ENCODE assay signal across 8 cellular contexts in the genomic region with DNA sequence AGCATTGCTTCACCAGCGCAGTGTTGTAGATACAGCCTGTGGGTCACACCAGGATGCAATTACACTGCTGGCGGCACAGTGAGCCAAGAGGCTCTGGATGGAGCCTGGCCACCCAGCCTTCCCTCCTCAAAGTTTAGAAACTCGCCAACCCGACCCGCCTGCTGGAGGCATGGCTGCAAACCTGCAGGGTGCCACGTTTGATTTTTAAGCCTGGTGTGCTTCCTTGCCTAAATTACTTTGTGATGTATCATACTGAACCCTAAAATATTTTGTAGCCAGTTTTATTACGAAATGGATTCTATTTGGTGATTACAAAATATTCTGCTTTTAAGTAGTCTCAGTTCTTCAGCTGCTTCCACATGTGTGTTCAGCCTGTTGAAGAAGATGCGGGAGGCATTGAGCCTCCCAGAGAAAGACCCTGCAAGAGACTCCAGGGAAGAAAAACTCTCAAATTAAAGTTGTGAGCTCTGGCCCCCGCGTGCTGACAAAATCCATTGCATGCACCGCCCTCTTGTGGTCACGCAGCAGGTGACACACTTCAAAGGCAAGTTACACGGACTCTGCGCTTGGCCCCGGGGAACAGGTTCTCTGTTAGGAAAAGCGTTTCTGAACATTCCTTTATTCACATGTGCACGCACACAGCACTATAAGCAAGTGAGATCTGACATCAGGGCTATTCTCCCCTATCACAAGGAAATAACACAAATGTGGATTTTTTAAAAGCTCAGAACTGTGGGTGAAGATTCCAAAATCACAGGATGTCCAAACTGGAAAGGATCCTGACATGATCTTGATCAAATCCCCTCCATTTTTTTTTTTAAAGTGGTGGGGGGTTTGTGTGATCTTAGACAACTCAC.
A peak's percentile ranks its signal among the peaks of the same experiment; 100 is the strongest.
DNase-seq lines count a peak whose midpoint lies in the region; ATAC-seq and TF ChIP-seq lines count a peak whose summit lies in the region.

No MANE protein-coding gene starts in this region.

- no peak overlapping the region for H3K4me2 ChIP-seq in smooth muscle cell

- no peaks in the 10 kb centered on the region for H3K36me3 ChIP-seq in smooth muscle cell (ENCODE audit: low read depth)

- no peak overlapping the region for H3K27ac ChIP-seq in smooth muscle cell (ENCODE audit: low read depth)

- in situ Hi-C loops in G401 (cut with HindIII; ENCODE audit: low sequenced_read_pairs), result no loop called here

- H2AFZ ChIP-seq in smooth muscle cell (ENCODE audit: low read depth), result no peak overlapping the region

- H3K4me1 ChIP-seq in smooth muscle cell (ENCODE audit: low read depth), result no peaks in the 10 kb centered on the region

- WGBS in smooth muscle cell (ENCODE audit: low lambda C conversion rate), result 36% methylated on average over 17 of the region's 17 CpGs

- H3K9ac ChIP-seq in smooth muscle cell (ENCODE audit: low read depth), result no peak overlapping the region

- no peaks in the 10 kb centered on the region for H3K27me3 ChIP-seq in smooth muscle cell (ENCODE audit: low read depth)

- H3K4me3 ChIP-seq in smooth muscle cell, result no peak overlapping the region

- H3K79me2 ChIP-seq in smooth muscle cell (ENCODE audit: low read depth), result no peaks in the 10 kb centered on the region

- ATAC-seq in HG03378 (IDR thresholded peaks at IDR 0.05; ENCODE audit: unreplicated experiment), result no peak

- no peaks in the 10 kb centered on the region for H4K20me1 ChIP-seq in smooth muscle cell (ENCODE audit: low read depth)

- DNase-seq in G401 (ENCODE audit: low spot score) (peak; percentile 58), MV-4-11 (lab: John Stamatoyannopoulos, UW) (peak; percentile 33), T-helper 2 cell (peak in 3 of 5 experiments; percentile 31 to 52 (median 40)), astrocyte of the hippocampus (ENCODE audit: low read depth, low spot score) (peak; percentile 83), iPS DF 4.7 (ENCODE audit: extremely low read depth, low spot score) (peak; percentile 30), smooth muscle cell (lab: John Stamatoyannopoulos, UW; ENCODE audit: unreplicated experiment) (peak; percentile 19), kidney glomerular epithelial cell (lab: John Stamatoyannopoulos, UW) (no peak)

- no peaks in the 10 kb centered on the region for H3F3A ChIP-seq in smooth muscle cell (ENCODE audit: low read depth)

- peak; percentile 89 for TF ChIP-seq CTCF in smooth muscle cell (IDR thresholded peaks at IDR 0.05; ENCODE audit: borderline replicate concordance, insufficient read depth, poor library complexity, severe bottlenecking)

- H3K9me3 ChIP-seq in smooth muscle cell (replicated peaks; ENCODE audit: low read depth), result no peaks in the 10 kb centered on the region
